ENCODE assay signal across 34 cellular contexts in the genomic region with DNA sequence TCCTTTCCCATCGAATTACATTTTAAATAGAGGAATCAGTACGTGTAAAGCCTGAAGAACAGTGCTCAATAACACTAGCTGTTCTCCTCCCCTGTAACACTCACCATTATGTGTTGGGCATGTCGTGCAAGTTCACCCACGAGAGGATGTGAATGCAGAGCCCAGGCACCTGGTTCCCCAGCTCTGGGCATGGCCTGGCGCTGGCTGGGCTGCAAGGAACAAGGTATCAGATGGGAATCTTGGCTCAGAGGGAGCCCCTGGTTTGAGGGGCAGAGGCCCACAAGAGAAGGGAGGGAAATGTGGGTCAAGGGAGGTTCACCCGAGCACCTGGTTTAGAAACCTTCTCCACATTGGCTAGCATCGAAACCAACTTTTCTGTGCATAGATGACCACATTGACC. TPM values are rescaled to one million over a fixed set of nuclear protein-coding genes. Genes with fewer than 3 reads are reported as not detected.
A peak's percentile ranks its signal among the peaks of the same experiment; 100 is the strongest.
DNase-seq lines count a peak whose midpoint lies in the region; ATAC-seq, FAIRE-seq and TF ChIP-seq lines count a peak whose summit lies in the region.
"Had no signal": no experiment of that assay in that cellular context is flagged by ENCODE, and none has a peak within 500 bp of the region (broad histone marks: within the 10 kb centered on the region; RNA-seq: fewer than 3 reads in every experiment).

No MANE protein-coding gene starts in this region.

- no peak for TF ChIP-seq CTCF in A549 (IDR thresholded peaks at IDR 0.05)
- no peak for TF ChIP-seq CTCF in parathyroid adenoma (IDR thresholded peaks at IDR 0.05)

- POLR2A ChIA-PET in A549 (lab: Yijun Ruan, JAX), result no interaction called here

- H3K4me3 ChIP-seq in right cardiac atrium (ENCODE audit: low read length), result no peak overlapping the region
- no peak overlapping the region for H3K4me3 ChIP-seq in A549
- no peak overlapping the region for H3K4me3 ChIP-seq in parathyroid adenoma (ENCODE audit: low read depth, low read length)
- H3K4me3 ChIP-seq: BLaER1; BLaER1 treated with 17β-estradiol and CSF1 and Interleukin-3, amounts not matched to agents 10 nM and 100 nM had no signal

- ATAC-seq in right cardiac atrium (no peak), A549 (no peak)
- ATAC-seq: CD8-positive, alpha-beta T cell had no signal

- no peaks in the 10 kb centered on the region for H3K36me3 ChIP-seq in parathyroid adenoma (ENCODE audit: control insufficient read depth, insufficient read depth, low read length)
- H3K36me3 ChIP-seq: BE2C; BLaER1; BLaER1 treated with 17β-estradiol and CSF1 and Interleukin-3, amounts not matched to agents 10 nM and 100 nM had no signal

- H2AFZ ChIP-seq in parathyroid adenoma, result no peak overlapping the region

- WGBS in right cardiac atrium, result 80% methylated on average over 7 of the region's 7 CpGs
- WGBS in A549 (ENCODE audit: missing lambda C conversion rate), result 51% methylated on average over 6 of the region's 7 CpGs

- CTCF ChIA-PET in A549 (lab: Yijun Ruan, JAX), result interaction anchor here (0.9 to 1.0 kb wide), 2 partner anchors 9 to 29 kb away, joined by 3 read pairs; no protein-coding TSS in a partner anchor

- H3K27me3 ChIP-seq in right cardiac atrium (ENCODE audit: control insufficient read depth, insufficient read depth) (no peaks in the 10 kb centered on the region), parathyroid adenoma (ENCODE audit: control insufficient read depth, insufficient read depth, low read length) (no peaks in the 10 kb centered on the region)
- H3K27me3 ChIP-seq: BE2C; BLaER1; BLaER1 treated with 17β-estradiol and CSF1 and Interleukin-3, amounts not matched to agents 10 nM and 100 nM had no signal

- H3K4me2 ChIP-seq in A549 (no peak overlapping the region), parathyroid adenoma (ENCODE audit: low read length) (no peak overlapping the region)
- H3K4me2 ChIP-seq: BLaER1; BLaER1 treated with 17β-estradiol and CSF1 and Interleukin-3, amounts not matched to agents 10 nM and 100 nM had no signal

- H3K9me3 ChIP-seq in right cardiac atrium (ENCODE audit: control insufficient read depth, low read length), result no peaks in the 10 kb centered on the region
- H3K9me3 ChIP-seq in A549, result no peaks in the 10 kb centered on the region
- H3K9me3 ChIP-seq in parathyroid adenoma (ENCODE audit: control insufficient read depth, low read length), result no peaks in the 10 kb centered on the region
- H3K9me3 ChIP-seq: BE2C, BLaER1, Caco-2 had no signal

- no peak overlapping the region for H3K9ac ChIP-seq in parathyroid adenoma
- H3K9ac ChIP-seq: BLaER1; BLaER1 treated with 17β-estradiol and CSF1 and Interleukin-3, amounts not matched to agents 10 nM and 100 nM had no signal

- H3K4me1 ChIP-seq in right cardiac atrium (ENCODE audit: control insufficient read depth, insufficient read depth, low read length) (peaks cover 8% of the 10 kb centered on the region), A549 (no peaks in the 10 kb centered on the region), parathyroid adenoma (peaks cover 8% of the 10 kb centered on the region)
- H3K4me1 ChIP-seq: BE2C; BLaER1; BLaER1 treated with 17β-estradiol and CSF1 and Interleukin-3, amounts not matched to agents 10 nM and 100 nM; Caco-2 had no signal

- intact Hi-C loops in cardiac septum (cut with DNase I), result no loop called here
- intact Hi-C loops in right cardiac atrium (cut with DNase I), result no loop called here

- TF ChIP-seq POLR2A in A549 (IDR thresholded peaks at IDR 0.05; ENCODE audit: low read length), result no peak

- TF ChIP-seq RAD21 in A549 (conservative IDR thresholded peaks at IDR 0.05 in 1 of 2, IDR thresholded peaks at IDR 0.05 in 1 of 2), result no peak

- H3K27ac ChIP-seq in right cardiac atrium (ENCODE audit: low read length) (no peak overlapping the region), A549 (no peak overlapping the region), parathyroid adenoma (peak overlapping the region; percentile 67)
- H3K27ac ChIP-seq: 22Rv1; BLaER1; BLaER1 treated with 17β-estradiol and CSF1 and Interleukin-3, amounts not matched to agents 10 nM and 100 nM; C4-2B had no signal

- peak; percentile 84 for FAIRE-seq in A549 (lab: Jason Lieb, UNC)
- FAIRE-seq: A204.1, D721Med had no signal

- no peaks in the 10 kb centered on the region for H3K79me2 ChIP-seq in parathyroid adenoma

- peak; percentile 47 for DNase-seq in cardiac septum (ENCODE audit: low spot score)
- no peak for DNase-seq in right cardiac atrium
- no peak for DNase-seq in A549 (ENCODE audit: low read depth in 1 of 2, low spot score in 1 of 2)
- DNase-seq in mesenteric fat pad (ENCODE audit: low spot score), result peak; percentile 87
- DNase-seq in HUDEP-2 (lab: John Stamatoyannopoulos, UW; ENCODE audit: unreplicated experiment in 76 of 76), result no peak
- DNase-seq in Ammon's horn (ENCODE audit: low spot score), result no peak
- no peak for DNase-seq in NK-92 (lab: John Stamatoyannopoulos, UW; ENCODE audit: unreplicated experiment)
- DNase-seq: 8988T; ACHN; AML-193; BE2C; C1 segment of cervical spinal cord; Caco-2; Calu3; CD4-positive, alpha-beta memory T cell; CD4-positive, alpha-beta T cell; CD4-positive, CD25-positive, alpha-beta regulatory T cell; CD8-positive, alpha-beta memory T cell; CD8-positive, alpha-beta T cell; COR-L47; DMS 273 treated with DMSO at 0.1 percent for 48 hours; DMS153; DMS53; DMS79; DMS79 treated with DMSO at 0.1 percent for 48 hours; DND-41; EL had no signal

- TF ChIP-seq EP300 in A549 (IDR thresholded peaks at IDR 0.05), result no peak

TF ChIP-seq in A549, 52 proteins besides CTCF, POLR2A, EP300 and RAD21:
- TF ChIP-seq MYC (IDR thresholded peaks at IDR 0.05; ENCODE audit: borderline replicate concordance, low read length) (no peak), RARB (CRISPR knock-in tag; IDR thresholded peaks at IDR 0.05) (no peak), ESRRA (IDR thresholded peaks at IDR 0.05; ENCODE audit: borderline replicate concordance, low read length) (no peak), KDM1A (IDR thresholded peaks at IDR 0.05; ENCODE audit: low read depth) (no peak), HOXB5 (CRISPR knock-in tag; IDR thresholded peaks at IDR 0.05) (no peak), EHMT2 (IDR thresholded peaks at IDR 0.05; ENCODE audit: low read depth) (no peak), ZSCAN20 (CRISPR knock-in tag; IDR thresholded peaks at IDR 0.05) (no peak)

RNA-seq across cellular contexts. Expression of a gene that starts 41.7 kb away (rescaled TPM):
- total RNA-seq in cardiac septum, result 9.5 TPM
- total RNA-seq in right cardiac atrium, result 10 to 100 TPM; 13.8 to 16.9 (median 15.2) TPM
- polyA plus RNA-seq in right cardiac atrium, result 4.0 TPM
- 8.5 and 9.0 TPM in 2 replicates for polyA plus RNA-seq in A549 (2011; rRNA removed)
- 1.7 and 1.9 TPM in 2 replicates for polyA plus RNA-seq in A549 (2012; cell fraction: cytosol; rRNA removed)
- 1.1 and 1.8 TPM in 2 replicates for polyA plus RNA-seq in A549 (2012; cell fraction: nucleus; rRNA removed)
- 6.5 to 8.5 TPM (median 8.2 TPM) in 3 replicates for polyA plus RNA-seq in A549 (2017; fragmentation: RNase III; extraction: RNeasy Plus Mini Kit Qiagen cat#74134 plus additional on column Dnase treatment)
- polyA minus RNA-seq in A549 (2011; rRNA and poly(A)+ RNA removed), result 3.7 and 4.7 TPM in 2 replicates
- 15.7 TPM for total RNA-seq in mesenteric fat pad

Comparison
In these comparisons a context has a peak if more than half of its experiments do, and no peak if none do; other contexts are left out.
1. DNase-seq: peak in cardiac septum (single experiment) and mesenteric fat pad (single experiment); none in right cardiac atrium (0 of 3), A549 (0 of 2), HUDEP-2 (0 of 76), Ammon's horn (single experiment) and NK-92 (single experiment).